ENCODE assay signal across 1 cellular context in genomic region chr7:158837790-158838189, GRCh38.
TF ChIP-seq lines count a peak whose summit lies in the region.

No MANE protein-coding gene starts in this region.

TF ChIP-seq in K562, 482 proteins besides CTCF, POLR2A, EP300 and RAD21:
- TF ChIP-seq JUND (IDR thresholded peaks at IDR 0.05; ENCODE audit: borderline replicate concordance, low read depth, low read length) (no peak), JUND (tag; IDR thresholded peaks at IDR 0.05; ENCODE audit: borderline replicate concordance, low read depth, low read length) (no peak), ELK1 (CRISPR knock-in tag; IDR thresholded peaks at IDR 0.05) (no peak), ZEB2 (IDR thresholded peaks at IDR 0.05) (no peak), ARID3B (CRISPR knock-in tag; IDR thresholded peaks at IDR 0.05; ENCODE audit: borderline replicate concordance) (no peak), ZNF766 (CRISPR knock-in tag; conservative IDR thresholded peaks at IDR 0.05) (peak; percentile 75), KDM4B (IDR thresholded peaks at IDR 0.05; ENCODE audit: borderline replicate concordance in 2 of 2, low read depth in 1 of 2) (no peak), MAZ (CRISPR knock-in tag; conservative IDR thresholded peaks at IDR 0.05 in 1 of 2, IDR thresholded peaks at IDR 0.05 in 1 of 2) (no peak), CEBPZ (IDR thresholded peaks at IDR 0.05; ENCODE audit: borderline replicate concordance, low read depth, low read length) (no peak), CAMTA2 (CRISPR knock-in tag; conservative IDR thresholded peaks at IDR 0.05) (no peak), ZNF212 (CRISPR knock-in tag; IDR thresholded peaks at IDR 0.05) (no peak), SOX6 (IDR thresholded peaks at IDR 0.05) (no peak), TRIM24 (IDR thresholded peaks at IDR 0.05) (peak; percentile 19 to 58; a peak in 2 of 4 replicates), ARID1B (IDR thresholded peaks at IDR 0.05) (no peak), NUFIP1 (IDR thresholded peaks at IDR 0.05; ENCODE audit: partially characterized antibody) (no peak), GATAD2A (IDR thresholded peaks at IDR 0.05) (no peak), ZNF316 (IDR thresholded peaks at IDR 0.05) (peak; percentile 66)
- TF ChIP-seq, protein P1, sequence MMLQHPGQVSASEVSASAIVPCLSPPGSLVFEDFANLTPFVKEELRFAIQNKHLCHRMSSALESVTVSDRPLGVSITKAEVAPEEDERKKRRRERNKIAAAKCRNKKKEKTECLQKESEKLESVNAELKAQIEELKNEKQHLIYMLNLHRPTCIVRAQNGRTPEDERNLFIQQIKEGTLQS (IDR thresholded peaks at IDR 0.05) = no peak
- TF ChIP-seq, protein P1 (CRISPR knock-in tag; conservative IDR thresholded peaks at IDR 0.05) = no peak
- TF ChIP-seq, protein P2, sequence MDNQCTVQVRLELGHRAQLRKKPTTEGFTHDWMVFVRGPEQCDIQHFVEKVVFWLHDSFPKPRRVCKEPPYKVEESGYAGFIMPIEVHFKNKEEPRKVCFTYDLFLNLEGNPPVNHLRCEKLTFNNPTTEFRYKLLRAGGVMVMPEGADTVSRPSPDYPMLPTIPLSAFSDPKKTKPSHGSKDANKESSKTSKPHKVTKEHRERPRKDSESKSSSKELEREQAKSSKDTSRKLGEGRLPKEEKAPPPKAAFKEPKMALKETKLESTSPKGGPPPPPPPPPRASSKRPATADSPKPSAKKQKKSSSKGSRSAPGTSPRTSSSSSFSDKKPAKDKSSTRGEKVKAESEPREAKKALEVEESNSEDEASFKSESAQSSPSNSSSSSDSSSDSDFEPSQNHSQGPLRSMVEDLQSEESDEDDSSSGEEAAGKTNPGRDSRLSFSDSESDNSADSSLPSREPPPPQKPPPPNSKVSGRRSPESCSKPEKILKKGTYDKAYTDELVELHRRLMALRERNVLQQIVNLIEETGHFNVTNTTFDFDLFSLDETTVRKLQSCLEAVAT (IDR thresholded peaks at IDR 0.05) = no peak
- TF ChIP-seq, protein P3, sequence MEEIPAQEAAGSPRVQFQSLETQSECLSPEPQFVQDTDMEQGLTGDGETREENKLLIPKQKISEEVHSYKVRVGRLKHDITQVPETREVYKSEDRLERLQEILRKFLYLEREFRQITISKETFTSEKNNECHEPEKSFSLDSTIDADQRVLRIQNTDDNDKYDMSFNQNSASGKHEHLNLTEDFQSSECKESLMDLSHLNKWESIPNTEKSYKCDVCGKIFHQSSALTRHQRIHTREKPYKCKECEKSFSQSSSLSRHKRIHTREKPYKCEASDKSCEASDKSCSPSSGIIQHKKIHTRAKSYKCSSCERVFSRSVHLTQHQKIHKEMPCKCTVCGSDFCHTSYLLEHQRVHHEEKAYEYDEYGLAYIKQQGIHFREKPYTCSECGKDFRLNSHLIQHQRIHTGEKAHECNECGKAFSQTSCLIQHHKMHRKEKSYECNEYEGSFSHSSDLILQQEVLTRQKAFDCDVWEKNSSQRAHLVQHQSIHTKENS (CRISPR knock-in tag; IDR thresholded peaks at IDR 0.05) = no peak
- TF ChIP-seq, protein P4, sequence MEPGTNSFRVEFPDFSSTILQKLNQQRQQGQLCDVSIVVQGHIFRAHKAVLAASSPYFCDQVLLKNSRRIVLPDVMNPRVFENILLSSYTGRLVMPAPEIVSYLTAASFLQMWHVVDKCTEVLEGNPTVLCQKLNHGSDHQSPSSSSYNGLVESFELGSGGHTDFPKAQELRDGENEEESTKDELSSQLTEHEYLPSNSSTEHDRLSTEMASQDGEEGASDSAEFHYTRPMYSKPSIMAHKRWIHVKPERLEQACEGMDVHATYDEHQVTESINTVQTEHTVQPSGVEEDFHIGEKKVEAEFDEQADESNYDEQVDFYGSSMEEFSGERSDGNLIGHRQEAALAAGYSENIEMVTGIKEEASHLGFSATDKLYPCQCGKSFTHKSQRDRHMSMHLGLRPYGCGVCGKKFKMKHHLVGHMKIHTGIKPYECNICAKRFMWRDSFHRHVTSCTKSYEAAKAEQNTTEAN (CRISPR knock-in tag; IDR thresholded peaks at IDR 0.05) = no peak
- TF ChIP-seq, protein P5, sequence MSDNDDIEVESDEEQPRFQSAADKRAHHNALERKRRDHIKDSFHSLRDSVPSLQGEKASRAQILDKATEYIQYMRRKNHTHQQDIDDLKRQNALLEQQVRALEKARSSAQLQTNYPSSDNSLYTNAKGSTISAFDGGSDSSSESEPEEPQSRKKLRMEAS (CRISPR knock-in tag; IDR thresholded peaks at IDR 0.05) = no peak
- TF ChIP-seq, protein P6, sequence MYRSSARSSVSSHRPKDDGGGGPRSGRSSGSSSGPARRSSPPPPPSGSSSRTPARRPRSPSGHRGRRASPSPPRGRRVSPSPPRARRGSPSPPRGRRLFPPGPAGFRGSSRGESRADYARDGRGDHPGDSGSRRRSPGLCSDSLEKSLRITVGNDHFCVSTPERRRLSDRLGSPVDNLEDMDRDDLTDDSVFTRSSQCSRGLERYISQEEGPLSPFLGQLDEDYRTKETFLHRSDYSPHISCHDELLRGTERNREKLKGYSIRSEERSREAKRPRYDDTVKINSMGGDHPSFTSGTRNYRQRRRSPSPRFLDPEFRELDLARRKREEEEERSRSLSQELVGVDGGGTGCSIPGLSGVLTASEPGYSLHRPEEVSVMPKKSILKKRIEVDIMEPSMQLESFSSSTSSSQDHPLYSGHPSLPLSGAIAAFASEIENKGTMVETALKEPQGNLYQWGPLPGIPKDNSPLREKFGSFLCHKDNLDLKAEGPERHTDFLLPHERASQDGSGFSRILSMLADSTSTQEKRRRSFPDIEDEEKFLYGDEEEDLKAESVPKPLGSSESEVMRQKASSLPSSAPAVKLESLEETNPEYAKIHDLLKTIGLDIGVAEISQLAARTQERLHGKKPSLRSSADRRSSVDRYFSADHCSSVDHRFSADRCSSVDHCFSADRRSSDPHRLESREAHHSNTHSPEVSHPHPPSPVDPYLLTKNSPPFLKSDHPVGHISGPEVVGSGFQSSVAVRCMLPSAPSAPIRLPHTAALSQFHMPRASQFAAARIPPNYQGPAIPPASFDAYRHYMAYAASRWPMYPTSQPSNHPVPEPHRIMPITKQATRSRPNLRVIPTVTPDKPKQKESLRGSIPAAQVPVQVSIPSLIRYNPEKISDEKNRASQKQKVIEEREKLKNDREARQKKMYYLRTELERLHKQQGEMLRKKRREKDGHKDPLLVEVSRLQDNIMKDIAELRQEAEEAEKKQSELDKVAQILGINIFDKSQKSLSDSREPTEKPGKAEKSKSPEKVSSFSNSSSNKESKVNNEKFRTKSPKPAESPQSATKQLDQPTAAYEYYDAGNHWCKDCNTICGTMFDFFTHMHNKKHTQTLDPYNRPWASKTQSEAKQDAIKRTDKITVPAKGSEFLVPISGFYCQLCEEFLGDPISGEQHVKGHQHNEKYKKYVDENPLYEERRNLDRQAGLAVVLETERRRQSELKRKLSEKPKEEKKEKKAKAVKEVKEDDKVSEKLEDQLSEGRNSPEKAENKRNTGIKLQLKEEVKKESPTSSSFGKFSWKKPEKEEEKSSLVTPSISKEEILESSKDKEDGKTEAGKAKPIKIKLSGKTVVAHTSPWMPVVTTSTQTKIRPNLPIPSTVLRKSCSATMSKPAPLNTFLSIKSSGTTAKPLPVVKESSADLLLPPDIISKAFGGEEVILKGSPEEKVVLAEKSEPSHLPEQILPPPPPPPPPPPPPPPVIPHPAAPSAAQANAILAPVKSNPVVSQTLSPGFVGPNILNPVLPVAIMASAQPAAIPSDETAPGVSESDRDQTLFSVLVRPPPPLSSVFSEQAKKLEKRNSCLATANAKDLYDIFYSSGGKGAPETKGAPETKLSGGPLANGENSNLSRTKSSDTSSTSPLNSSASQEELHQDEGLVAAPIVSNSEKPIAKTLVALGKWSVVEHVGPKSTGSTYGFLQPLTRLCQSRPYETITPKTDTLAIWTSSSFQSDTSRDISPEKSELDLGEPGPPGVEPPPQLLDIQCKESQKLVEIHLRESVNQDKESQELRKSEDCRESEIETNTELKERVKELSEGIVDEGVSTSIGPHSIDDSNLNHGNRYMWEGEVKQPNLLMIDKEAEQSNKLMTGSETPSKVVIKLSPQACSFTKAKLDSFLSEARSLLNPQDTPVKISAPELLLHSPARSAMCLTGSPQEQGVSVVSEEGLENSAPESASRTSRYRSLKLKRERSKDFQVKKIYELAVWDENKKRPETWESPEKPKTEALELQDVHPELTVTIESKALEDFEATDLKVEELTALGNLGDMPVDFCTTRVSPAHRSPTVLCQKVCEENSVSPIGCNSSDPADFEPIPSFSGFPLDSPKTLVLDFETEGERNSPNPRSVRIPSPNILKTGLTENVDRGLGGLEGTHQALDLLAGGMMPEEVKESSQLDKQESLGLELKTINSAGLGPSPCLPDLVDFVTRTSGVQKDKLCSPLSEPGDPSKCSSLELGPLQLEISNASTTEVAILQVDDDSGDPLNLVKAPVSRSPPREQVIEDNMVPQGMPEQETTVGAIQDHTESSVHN (IDR thresholded peaks at IDR 0.05; ENCODE audit: borderline replicate concordance in 1 of 2, low read depth in 1 of 2) = no peak
